21 cellular contexts compared by ENCODE assay signal in genomic region chr4:36086387-36086786, GRCh38.
"Had no signal": no experiment of that assay in that cellular context is flagged by ENCODE, and none has a peak within 500 bp of the region (broad histone marks: within the 10 kb centered on the region; RNA-seq: fewer than 3 reads in every experiment).

No MANE protein-coding gene starts in this region.

- H3K9me3 Mint-ChIP-seq: brain, nephron had no signal

- H3K4me3 Mint-ChIP-seq: nephron had no signal

- DNase-seq: activated CD4-positive, alpha-beta T cell treated with anti-CD3 and anti-CD28 coated beads, Interleukin-2, amount 50 U/mL, for 48 hours; activated CD4-positive, CD25-positive, alpha-beta regulatory T cell treated with anti-CD3 and anti-CD28 coated beads, Interleukin-2, amount 50 U/mL, for 72 hours; activated gamma-delta T cell; activated T-cell treated with anti-CD3 and anti-CD28 coated beads, Interleukin-2, amount 50 U/mL, for 1 hour; aorta; dermis blood vessel endothelial cell; effector memory CD4-positive, alpha-beta T cell; glutamatergic neuron; hippocampal formation; midbrain; ovary; SHP77 treated with DMSO at 0.1 percent for 48 hours; stimulated activated CD4-positive, alpha-beta T cell treated with anti-CD3 and anti-CD28 coated beads, Interleukin-4, amount 100 ng/mL, for 1 hour; stimulated activated naive CD4-positive, alpha-beta T cell treated with Interleukin-2 at 50 U/mL for 16 hours; substantia nigra; SW 1271; thyroid gland; upper lobe of right lung; WERI-Rb-1 had no signal

- ATAC-seq: upper lobe of right lung had no signal

- H3K36me3 Mint-ChIP-seq: brain had no signal

- H3K27ac Mint-ChIP-seq: brain, nephron had no signal
